26 cellular contexts compared by ENCODE assay signal in the genomic region with DNA sequence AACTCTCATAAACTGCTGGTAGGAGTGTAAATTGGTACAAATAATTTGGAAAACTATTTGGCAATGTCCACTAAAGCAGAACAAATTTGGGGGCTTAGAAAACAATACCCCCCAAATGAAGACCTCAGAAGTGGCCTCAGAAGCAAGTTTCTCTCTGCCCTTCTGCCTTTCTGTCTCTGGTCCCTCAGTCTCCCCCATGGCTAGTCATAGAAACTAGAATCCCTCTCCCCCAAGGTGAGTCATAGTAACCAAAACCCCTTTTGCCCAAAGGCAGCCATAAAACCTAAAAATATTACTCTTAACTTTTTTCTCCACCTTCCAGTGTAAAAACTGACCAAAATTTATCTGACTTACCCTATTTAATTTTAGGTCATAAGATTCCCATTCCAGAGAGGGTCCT.
"Had no signal": no experiment of that assay in that cellular context is flagged by ENCODE, and none has a peak within 500 bp of the region (broad histone marks: within the 10 kb centered on the region; RNA-seq: fewer than 3 reads in every experiment).

No MANE protein-coding gene starts in this region.

- H3K4me3 ChIP-seq: stomach, suprapubic skin, testis, thoracic aorta, thyroid gland, tibial artery, tibial nerve, transverse colon, upper lobe of left lung, upper lobe of right lung, uterus, vagina had no signal

- DNase-seq: stimulated activated CD4-positive, alpha-beta T cell treated with anti-CD3 and anti-CD28 coated beads, Interleukin-2, amount 100 ng/mL, for 48 hours; stimulated activated CD4-positive, alpha-beta T cell treated with anti-CD3 and anti-CD28 coated beads, Interleukin-4, amount 100 ng/mL, for 1 hour; stimulated activated CD4-positive, alpha-beta T cell treated with anti-CD3 and anti-CD28 coated beads, Interleukin-4, amount 100 ng/mL, for 24 hours; stimulated activated CD4-positive, alpha-beta T cell treated with anti-CD3 and anti-CD28 coated beads, Interleukin-4, amount 100 ng/mL, for 4 hours; stimulated activated CD8-positive, alpha-beta memory T cell treated with anti-CD3 and anti-CD28 coated beads, Interleukin-4, amount 100 ng/mL, for 48 hours; stimulated activated naive B cell treated with anti-CD40 and anti-IgM and Interleukin-4, amounts not matched to agents 10 μg/mL and 1 μg/mL and 100 μg/mL, for 72 hours; stimulated activated naive CD4-positive, alpha-beta T cell; stimulated activated naive CD4-positive, alpha-beta T cell treated with Interleukin-2 at 50 U/mL for 16 hours; stimulated activated naive CD8-positive, alpha-beta T cell treated with anti-CD3 and anti-CD28 coated beads, Interleukin-15, amount 100 ng/mL, for 72 hours; stimulated activated naive CD8-positive, alpha-beta T cell treated with anti-CD3 and anti-CD28 coated beads, Interleukin-15, Interleukin-2, amounts not matched to agents 100 U/mL and 50 U/mL, for 24 hours; stomach; substantia nigra; testis; thyroid gland; tibial artery; transverse colon; trophoblast cell; upper lobe of left lung; upper lobe of right lung; uterus had no signal

- H3K36me3 ChIP-seq: stomach, suprapubic skin, thoracic aorta, thyroid gland, tibial artery, tibial nerve, transverse colon, upper lobe of left lung, upper lobe of right lung, uterus, vagina had no signal

- H3K9me3 ChIP-seq: stomach, suprapubic skin, testis, thoracic aorta, thyroid gland, tibial artery, tibial nerve, transverse colon, upper lobe of left lung, upper lobe of right lung, uterus, vagina had no signal

- ATAC-seq: stimulated activated effector memory CD8-positive, alpha-beta T cell treated with anti-CD3 and anti-CD28 coated beads, Interleukin-12 subunit alpha, Interleukin-12 subunit beta, amount 100 ng/mL, for 72 hours; stimulated activated memory B cell treated with anti-CD40 and anti-IgM and Interleukin-4, amounts not matched to agents 10 μg/mL and 1 μg/mL and 100 μg/mL, for 72 hours; stimulated activated naive B cell treated with anti-CD40 and anti-IgM and Interleukin-4, amounts not matched to agents 10 μg/mL and 1 μg/mL and 100 μg/mL, for 72 hours; stimulated activated naive CD8-positive, alpha-beta T cell treated with anti-CD3 and anti-CD28 coated beads, Interleukin-15, amount 100 ng/mL, for 72 hours; stimulated activated naive CD8-positive, alpha-beta T cell treated with anti-CD3 and anti-CD28 coated beads, Interleukin-15, Interleukin-2, amounts not matched to agents 100 U/mL and 50 U/mL, for 24 hours; upper lobe of right lung had no signal

- H3K4me1 ChIP-seq: stomach, suprapubic skin, testis, thyroid gland, tibial artery, tibial nerve, transverse colon, upper lobe of left lung, upper lobe of right lung, uterus, vagina had no signal

- H3K27ac ChIP-seq: stomach, suprapubic skin, testis, thoracic aorta, thyroid gland, tibial artery, tibial nerve, transverse colon, upper lobe of left lung, upper lobe of right lung, uterus, vagina had no signal

- H3K27me3 ChIP-seq: stomach, suprapubic skin, testis, thyroid gland, tibial artery, tibial nerve, transverse colon, upper lobe of left lung, upper lobe of right lung, uterus, vagina had no signal
